7 cellular contexts compared by ENCODE assay signal in the genomic region with DNA sequence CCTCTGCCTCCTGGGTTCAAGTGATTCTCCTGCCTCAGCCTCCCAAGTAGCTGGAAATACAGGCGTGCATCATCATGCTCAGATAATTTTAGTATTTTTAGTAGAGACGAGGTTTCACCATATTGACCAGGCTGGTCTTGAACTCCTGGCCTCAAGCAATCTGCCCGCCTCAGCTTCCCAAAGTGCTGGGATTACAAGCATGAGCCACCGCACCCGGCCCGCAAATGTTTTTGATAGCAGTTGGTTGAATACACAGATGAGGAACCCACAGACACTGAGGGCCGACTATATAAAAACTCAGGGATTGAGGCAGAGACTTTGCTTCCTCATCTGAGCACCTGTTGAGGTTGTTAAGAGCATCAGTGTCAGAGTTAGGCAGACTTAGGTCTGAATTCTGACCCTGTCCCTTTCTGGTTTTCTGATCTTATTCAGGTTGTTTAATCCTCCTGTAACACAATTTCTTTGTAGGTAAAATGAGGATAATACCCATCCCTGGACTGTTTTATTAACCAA.
DNase-seq lines count a peak whose midpoint lies in the region; ATAC-seq and TF ChIP-seq lines count a peak whose summit lies in the region.
"Not testable (repeated sequence)": the region's sequence is repeated elsewhere in the genome, so short reads cannot be mapped to it uniquely, and the experiment has no call there.

No MANE protein-coding gene starts in this region.

- intact Hi-C loops in activated CD8-positive, alpha-beta T cell treated with anti-CD3 and anti-CD28 coated beads for 36 hours (cut with micrococcal nuclease): not testable (repeated sequence)

- H3K9me3 Mint-ChIP-seq in IgD-negative memory B cell; T-helper 1 cell treated with Interleukin-12 subunit alpha and Interleukin-12 subunit beta and Interleukin-4 antibody, amounts not matched to agents 30 μg/mL and 1 μg/mL, for 36 hours; activated CD8-positive, alpha-beta T cell treated with anti-CD3 and anti-CD28 coated beads for 36 hours; activated T-helper 17 cell treated with anti-CD3 and anti-CD28 coated beads, Interleukin-2, amount 50 U/mL, for 72 hours; activated naive CD8-positive, alpha-beta T cell treated with anti-CD3 and anti-CD28 coated beads, Interleukin-2, amount 10 ng/mL, durations not matched to agents 7 days and 5 days; immature natural killer cell; natural killer cell treated with Interleukin-12 subunit alpha and Interleukin-12 subunit beta and Interleukin-15 and Interleukin-18, amount 100 ng/mL, for 72 hours: not testable (repeated sequence)

- not testable (repeated sequence) for H3K36me3 Mint-ChIP-seq in IgD-negative memory B cell; immature natural killer cell; natural killer cell treated with Interleukin-12 subunit alpha and Interleukin-12 subunit beta and Interleukin-15 and Interleukin-18, amount 100 ng/mL, for 72 hours
- peaks cover 14% of the 10 kb centered on the region for H3K36me3 Mint-ChIP-seq in T-helper 1 cell treated with Interleukin-12 subunit alpha and Interleukin-12 subunit beta and Interleukin-4 antibody, amounts not matched to agents 30 μg/mL and 1 μg/mL, for 36 hours (ENCODE audit: low read depth)
- H3K36me3 Mint-ChIP-seq in activated CD8-positive, alpha-beta T cell treated with anti-CD3 and anti-CD28 coated beads for 36 hours (ENCODE audit: low read depth): peaks cover 21% of the 10 kb centered on the region
- peaks cover 26% of the 10 kb centered on the region for H3K36me3 Mint-ChIP-seq in activated T-helper 17 cell treated with anti-CD3 and anti-CD28 coated beads, Interleukin-2, amount 50 U/mL, for 72 hours (ENCODE audit: low read depth)
- H3K36me3 Mint-ChIP-seq in activated naive CD8-positive, alpha-beta T cell treated with anti-CD3 and anti-CD28 coated beads, Interleukin-2, amount 10 ng/mL, durations not matched to agents 7 days and 5 days: peaks cover 23% of the 10 kb centered on the region

- not testable (repeated sequence) for DNase-seq in activated CD8-positive, alpha-beta T cell treated with anti-CD3 and anti-CD28 coated beads for 36 hours; immature natural killer cell; natural killer cell treated with Interleukin-12 subunit alpha and Interleukin-12 subunit beta and Interleukin-15 and Interleukin-18, amount 100 ng/mL, for 72 hours (ENCODE audit: low spot score)
- peak; percentile 27 for DNase-seq in activated naive CD8-positive, alpha-beta T cell treated with anti-CD3 and anti-CD28 coated beads, Interleukin-2, amount 10 ng/mL, durations not matched to agents 7 days and 5 days

- POLR2A ChIA-PET in activated CD8-positive, alpha-beta T cell treated with anti-CD3 and anti-CD28 coated beads for 36 hours (lab: Charles Lee): interaction anchor here (20.8 kb wide), 1 partner anchor 82 kb away, joined by 549 read pairs; a partner anchor contains a TSS
- POLR2A ChIA-PET in activated naive CD8-positive, alpha-beta T cell treated with anti-CD3 and anti-CD28 coated beads, Interleukin-2, amount 10 ng/mL, durations not matched to agents 7 days and 5 days (lab: Charles Lee): interaction anchor here (0.7 to 22.2 kb wide), 7 partner anchors 8 to 81 kb away, joined by 4 to 1375 read pairs (median 11); a partner anchor contains a TSS

- H3K4me1 Mint-ChIP-seq in IgD-negative memory B cell: peaks cover 21 to 27% (median 24%) of the 10 kb centered on the region in 3 donors
- H3K4me1 Mint-ChIP-seq in T-helper 1 cell treated with Interleukin-12 subunit alpha and Interleukin-12 subunit beta and Interleukin-4 antibody, amounts not matched to agents 30 μg/mL and 1 μg/mL, for 36 hours (ENCODE audit: low read depth): peaks cover 48% of the 10 kb centered on the region
- peaks cover 66% of the 10 kb centered on the region for H3K4me1 Mint-ChIP-seq in activated CD8-positive, alpha-beta T cell treated with anti-CD3 and anti-CD28 coated beads for 36 hours (ENCODE audit: low read depth)
- peaks cover 39% of the 10 kb centered on the region for H3K4me1 Mint-ChIP-seq in activated T-helper 17 cell treated with anti-CD3 and anti-CD28 coated beads, Interleukin-2, amount 50 U/mL, for 72 hours
- H3K4me1 Mint-ChIP-seq in activated naive CD8-positive, alpha-beta T cell treated with anti-CD3 and anti-CD28 coated beads, Interleukin-2, amount 10 ng/mL, durations not matched to agents 7 days and 5 days: peaks cover 58% of the 10 kb centered on the region
- H3K4me1 Mint-ChIP-seq in immature natural killer cell: peaks cover 61 to 72% of the 10 kb centered on the region in 2 donors
- H3K4me1 Mint-ChIP-seq in natural killer cell treated with Interleukin-12 subunit alpha and Interleukin-12 subunit beta and Interleukin-15 and Interleukin-18, amount 100 ng/mL, for 72 hours (ENCODE audit: low read depth in 2 of 2): peaks cover 44 to 53% of the 10 kb centered on the region in 2 donors

- not testable (repeated sequence) for TF ChIP-seq CTCF in activated CD8-positive, alpha-beta T cell treated with anti-CD3 and anti-CD28 coated beads for 36 hours (IDR thresholded peaks at IDR 0.05)

- CTCF ChIA-PET in activated CD8-positive, alpha-beta T cell treated with anti-CD3 and anti-CD28 coated beads for 36 hours (lab: Charles Lee): interaction anchor here (0.7 to 24.5 kb wide), 4 partner anchors 18 to 82 kb away, joined by 3 to 647 read pairs (median 12); a partner anchor contains a TSS

- H3K27me3 Mint-ChIP-seq in IgD-negative memory B cell; T-helper 1 cell treated with Interleukin-12 subunit alpha and Interleukin-12 subunit beta and Interleukin-4 antibody, amounts not matched to agents 30 μg/mL and 1 μg/mL, for 36 hours (ENCODE audit: low read depth); activated CD8-positive, alpha-beta T cell treated with anti-CD3 and anti-CD28 coated beads for 36 hours; activated T-helper 17 cell treated with anti-CD3 and anti-CD28 coated beads, Interleukin-2, amount 50 U/mL, for 72 hours; activated naive CD8-positive, alpha-beta T cell treated with anti-CD3 and anti-CD28 coated beads, Interleukin-2, amount 10 ng/mL, durations not matched to agents 7 days and 5 days; natural killer cell treated with Interleukin-12 subunit alpha and Interleukin-12 subunit beta and Interleukin-15 and Interleukin-18, amount 100 ng/mL, for 72 hours: not testable (repeated sequence)
- H3K27me3 Mint-ChIP-seq in immature natural killer cell (ENCODE audit: low read depth in 3 of 3): peaks cover 11 to 16% (median 16%) of the 10 kb centered on the region in 3 donors

- H3K4me3 Mint-ChIP-seq in IgD-negative memory B cell (peak overlapping the region in 1 of 4 donors; percentile 51), immature natural killer cell (peak overlapping the region; percentile 24 to 87 (median 78))
- peak overlapping the region; percentile 62 for H3K4me3 Mint-ChIP-seq in T-helper 1 cell treated with Interleukin-12 subunit alpha and Interleukin-12 subunit beta and Interleukin-4 antibody, amounts not matched to agents 30 μg/mL and 1 μg/mL, for 36 hours
- H3K4me3 Mint-ChIP-seq in activated CD8-positive, alpha-beta T cell treated with anti-CD3 and anti-CD28 coated beads for 36 hours: peak overlapping the region; percentile 71
- peak overlapping the region; percentile 83 for H3K4me3 Mint-ChIP-seq in activated T-helper 17 cell treated with anti-CD3 and anti-CD28 coated beads, Interleukin-2, amount 50 U/mL, for 72 hours
- H3K4me3 Mint-ChIP-seq in activated naive CD8-positive, alpha-beta T cell treated with anti-CD3 and anti-CD28 coated beads, Interleukin-2, amount 10 ng/mL, durations not matched to agents 7 days and 5 days: peak overlapping the region; percentile 85
- H3K4me3 Mint-ChIP-seq in natural killer cell treated with Interleukin-12 subunit alpha and Interleukin-12 subunit beta and Interleukin-15 and Interleukin-18, amount 100 ng/mL, for 72 hours: not testable (repeated sequence)

- H3K27ac Mint-ChIP-seq in IgD-negative memory B cell: peak overlapping the region in 2 of 3 donors; percentile 53 to 59
- not testable (repeated sequence) for H3K27ac Mint-ChIP-seq in T-helper 1 cell treated with Interleukin-12 subunit alpha and Interleukin-12 subunit beta and Interleukin-4 antibody, amounts not matched to agents 30 μg/mL and 1 μg/mL, for 36 hours
- peak overlapping the region; percentile 87 for H3K27ac Mint-ChIP-seq in activated CD8-positive, alpha-beta T cell treated with anti-CD3 and anti-CD28 coated beads for 36 hours
- H3K27ac Mint-ChIP-seq in activated T-helper 17 cell treated with anti-CD3 and anti-CD28 coated beads, Interleukin-2, amount 50 U/mL, for 72 hours: peak overlapping the region; percentile 75
- peak overlapping the region; percentile 79 for H3K27ac Mint-ChIP-seq in activated naive CD8-positive, alpha-beta T cell treated with anti-CD3 and anti-CD28 coated beads, Interleukin-2, amount 10 ng/mL, durations not matched to agents 7 days and 5 days
- peak overlapping the region; percentile 93 to 100 (median 99) for H3K27ac Mint-ChIP-seq in immature natural killer cell
- H3K27ac Mint-ChIP-seq in natural killer cell treated with Interleukin-12 subunit alpha and Interleukin-12 subunit beta and Interleukin-15 and Interleukin-18, amount 100 ng/mL, for 72 hours: peak overlapping the region; percentile 28 to 59

- not testable (repeated sequence) for ATAC-seq in activated CD8-positive, alpha-beta T cell treated with anti-CD3 and anti-CD28 coated beads for 36 hours; activated T-helper 17 cell treated with anti-CD3 and anti-CD28 coated beads, Interleukin-2, amount 50 U/mL, for 72 hours (replicated peaks); activated naive CD8-positive, alpha-beta T cell treated with anti-CD3 and anti-CD28 coated beads, Interleukin-2, amount 10 ng/mL, durations not matched to agents 7 days and 5 days (ENCODE audit: low read depth); natural killer cell treated with Interleukin-12 subunit alpha and Interleukin-12 subunit beta and Interleukin-15 and Interleukin-18, amount 100 ng/mL, for 72 hours
